ENCODE assay signal across 18 cellular contexts in the genomic region with DNA sequence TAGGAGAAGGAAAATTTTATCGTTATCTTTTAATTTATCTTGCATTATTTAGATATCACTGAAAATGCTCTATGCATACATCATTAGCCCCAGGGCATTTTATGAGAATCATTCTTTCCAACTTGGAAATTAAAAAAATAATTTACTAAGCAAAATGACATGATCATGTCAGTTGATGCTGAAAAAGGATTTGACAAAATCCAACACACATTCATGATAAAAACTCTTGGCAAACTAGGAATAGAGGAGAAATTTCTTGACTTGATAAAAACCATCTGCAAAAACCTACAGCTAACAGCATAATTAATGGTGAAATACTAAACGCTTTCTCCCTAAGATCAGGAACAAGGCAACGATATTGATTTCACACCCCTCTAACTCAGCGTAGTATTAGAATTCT.
"Had no signal": no experiment of that assay in that cellular context is flagged by ENCODE, and none has a peak within 500 bp of the region (broad histone marks: within the 10 kb centered on the region; RNA-seq: fewer than 3 reads in every experiment).

No MANE protein-coding gene starts in this region.

- DNase-seq: Kasumi-1, MM.1S, NCI-H1092 treated with DMSO at 0.1 percent for 48 hours, NCI-H1436, NCI-H187, NCI-H2029, NCI-H2171, NCI-H226, NCI-H446, NCI-H510A, NCI-H524 treated with DMSO at 0.1 percent for 48 hours, NCI-H774, SHP77 had no signal

- ATAC-seq: K562 had no signal

- H3K4me2 ChIP-seq: KMS-11 had no signal

- H3K27ac ChIP-seq: HL-60, KMS-11, RWPE1 had no signal

- H3K4me3 ChIP-seq: K562 had no signal

- H3K36me3 Mint-ChIP-seq: IgD-negative memory B cell had no signal

- H3K27ac Mint-ChIP-seq: IgD-negative memory B cell had no signal

- H3K9ac ChIP-seq: KMS-11 had no signal

- H3K4me3 Mint-ChIP-seq: IgD-negative memory B cell had no signal
